ENCODE assay signal across 15 cellular contexts in the genomic region with DNA sequence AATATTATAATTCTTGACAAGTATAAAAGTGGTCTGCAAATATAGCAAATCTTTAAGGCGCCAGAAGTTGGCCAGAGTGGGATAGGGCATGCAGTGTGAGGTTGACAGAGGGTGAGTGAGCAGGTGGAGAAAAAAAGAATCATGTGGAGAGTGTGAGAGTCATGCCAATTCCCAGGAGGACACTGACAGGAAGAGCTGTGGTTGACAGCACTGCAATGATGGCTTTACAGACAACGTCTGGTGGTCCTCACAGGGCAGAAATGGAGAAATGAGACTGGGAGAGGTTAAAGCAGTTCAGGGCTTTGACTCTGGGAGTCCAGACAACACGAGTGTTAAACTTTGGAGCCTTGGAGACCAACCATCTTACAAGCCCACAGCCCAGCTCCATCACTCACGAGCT. TPM values are rescaled to one million over a fixed set of nuclear protein-coding genes. Genes with fewer than 3 reads are reported as not detected.
"Had no signal": no experiment of that assay in that cellular context is flagged by ENCODE, and none has a peak within 500 bp of the region (broad histone marks: within the 10 kb centered on the region; RNA-seq: fewer than 3 reads in every experiment).

No MANE protein-coding gene starts in this region.

- H3K4me3 ChIP-seq: breast epithelium, esophagus muscularis mucosa, tibial nerve, uterus had no signal

- DNase-seq: activated CD4-positive, alpha-beta T cell treated with anti-CD3 and anti-CD28 coated beads, Interleukin-2, amount 10 ng/mL, durations not matched to agents 7 days and 5 days; activated CD8-positive, alpha-beta memory T cell treated with anti-CD3 and anti-CD28 coated beads, Interleukin-2, amount 50 U/mL, for 48 hours; activated T-cell treated with anti-CD3 and anti-CD28 coated beads, Interleukin-2, amount 50 U/mL, for 72 hours; aorta; natural killer cell; stimulated activated CD4-positive, alpha-beta T cell treated with anti-CD3 and anti-CD28 coated beads, Interleukin-2, amount 100 ng/mL, for 48 hours; stimulated activated naive CD4-positive, alpha-beta T cell treated with Interleukin-2 at 50 U/mL for 16 hours; substantia nigra; uterus had no signal

- H3K4me1 ChIP-seq: breast epithelium, esophagus muscularis mucosa, tibial nerve, uterus had no signal

- H3K36me3 ChIP-seq: breast epithelium, uterus had no signal

- ATAC-seq: activated T-cell treated with anti-CD3 and anti-CD28 coated beads, Interleukin-2, amount 50 U/mL, for 72 hours; natural killer cell had no signal

- H3K27me3 ChIP-seq: breast epithelium, esophagus muscularis mucosa, neutrophil, tibial nerve, uterus had no signal

- H3K9me3 ChIP-seq: breast epithelium, esophagus muscularis mucosa, neutrophil, tibial nerve, uterus had no signal

- H3K27ac ChIP-seq: breast epithelium, esophagus muscularis mucosa, neutrophil, tibial nerve, uterus had no signal

RNA-seq across cellular contexts. Expression of gene SERPIND1, which starts 34.9 kb away (rescaled TPM):
- total RNA-seq: activated CD4-positive, alpha-beta T cell treated with anti-CD3 and anti-CD28 coated beads, Interleukin-2, amount 10 ng/mL, durations not matched to agents 7 days and 5 days; activated T-cell treated with anti-CD3 and anti-CD28 coated beads, Interleukin-2, amount 50 U/mL, for 72 hours; mononuclear cell; renal cortical epithelial cell had no signal
